ENCODE assay signal across 1 cellular context in genomic region chr20:44733341-44734069, GRCh38.
A peak's percentile ranks its signal among the peaks of the same experiment; 100 is the strongest.
TF ChIP-seq lines count a peak whose summit lies in the region.

No MANE protein-coding gene starts in this region.

TF ChIP-seq in HepG2, 621 proteins besides CTCF, POLR2A, EP300 and RAD21 (continued from another document and continues in another):
- TF ChIP-seq, protein P1, sequence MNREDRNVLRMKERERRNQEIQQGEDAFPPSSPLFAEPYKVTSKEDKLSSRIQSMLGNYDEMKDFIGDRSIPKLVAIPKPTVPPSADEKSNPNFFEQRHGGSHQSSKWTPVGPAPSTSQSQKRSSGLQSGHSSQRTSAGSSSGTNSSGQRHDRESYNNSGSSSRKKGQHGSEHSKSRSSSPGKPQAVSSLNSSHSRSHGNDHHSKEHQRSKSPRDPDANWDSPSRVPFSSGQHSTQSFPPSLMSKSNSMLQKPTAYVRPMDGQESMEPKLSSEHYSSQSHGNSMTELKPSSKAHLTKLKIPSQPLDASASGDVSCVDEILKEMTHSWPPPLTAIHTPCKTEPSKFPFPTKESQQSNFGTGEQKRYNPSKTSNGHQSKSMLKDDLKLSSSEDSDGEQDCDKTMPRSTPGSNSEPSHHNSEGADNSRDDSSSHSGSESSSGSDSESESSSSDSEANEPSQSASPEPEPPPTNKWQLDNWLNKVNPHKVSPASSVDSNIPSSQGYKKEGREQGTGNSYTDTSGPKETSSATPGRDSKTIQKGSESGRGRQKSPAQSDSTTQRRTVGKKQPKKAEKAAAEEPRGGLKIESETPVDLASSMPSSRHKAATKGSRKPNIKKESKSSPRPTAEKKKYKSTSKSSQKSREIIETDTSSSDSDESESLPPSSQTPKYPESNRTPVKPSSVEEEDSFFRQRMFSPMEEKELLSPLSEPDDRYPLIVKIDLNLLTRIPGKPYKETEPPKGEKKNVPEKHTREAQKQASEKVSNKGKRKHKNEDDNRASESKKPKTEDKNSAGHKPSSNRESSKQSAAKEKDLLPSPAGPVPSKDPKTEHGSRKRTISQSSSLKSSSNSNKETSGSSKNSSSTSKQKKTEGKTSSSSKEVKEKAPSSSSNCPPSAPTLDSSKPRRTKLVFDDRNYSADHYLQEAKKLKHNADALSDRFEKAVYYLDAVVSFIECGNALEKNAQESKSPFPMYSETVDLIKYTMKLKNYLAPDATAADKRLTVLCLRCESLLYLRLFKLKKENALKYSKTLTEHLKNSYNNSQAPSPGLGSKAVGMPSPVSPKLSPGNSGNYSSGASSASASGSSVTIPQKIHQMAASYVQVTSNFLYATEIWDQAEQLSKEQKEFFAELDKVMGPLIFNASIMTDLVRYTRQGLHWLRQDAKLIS (CRISPR knock-in tag; IDR thresholded peaks at IDR 0.05): no peak
- TF ChIP-seq RFX5 (IDR thresholded peaks at IDR 0.05; ENCODE audit: low read depth, low read length): no peak
- TF ChIP-seq ZNF3 (CRISPR knock-in tag; IDR thresholded peaks at IDR 0.05): no peak
- TF ChIP-seq GMEB2 (CRISPR knock-in tag; IDR thresholded peaks at IDR 0.05; ENCODE audit: low read depth): no peak
- TF ChIP-seq ZNF207 (IDR thresholded peaks at IDR 0.05; ENCODE audit: borderline replicate concordance): no peak
- no peak for TF ChIP-seq NFE2L1 (CRISPR knock-in tag; IDR thresholded peaks at IDR 0.05; ENCODE audit: borderline replicate concordance)
- TF ChIP-seq, protein P2, sequence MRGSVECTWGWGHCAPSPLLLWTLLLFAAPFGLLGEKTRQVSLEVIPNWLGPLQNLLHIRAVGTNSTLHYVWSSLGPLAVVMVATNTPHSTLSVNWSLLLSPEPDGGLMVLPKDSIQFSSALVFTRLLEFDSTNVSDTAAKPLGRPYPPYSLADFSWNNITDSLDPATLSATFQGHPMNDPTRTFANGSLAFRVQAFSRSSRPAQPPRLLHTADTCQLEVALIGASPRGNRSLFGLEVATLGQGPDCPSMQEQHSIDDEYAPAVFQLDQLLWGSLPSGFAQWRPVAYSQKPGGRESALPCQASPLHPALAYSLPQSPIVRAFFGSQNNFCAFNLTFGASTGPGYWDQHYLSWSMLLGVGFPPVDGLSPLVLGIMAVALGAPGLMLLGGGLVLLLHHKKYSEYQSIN (CRISPR knock-in tag; IDR thresholded peaks at IDR 0.05; ENCODE audit: borderline replicate concordance): no peak
- TF ChIP-seq ZNF556 (CRISPR knock-in tag; IDR thresholded peaks at IDR 0.05; ENCODE audit: borderline replicate concordance): no peak
- TF ChIP-seq ZNF709 (CRISPR knock-in tag; IDR thresholded peaks at IDR 0.05): 0 out of 2 replicates have a peak, but pooled peaks have one; percentile 27
- TF ChIP-seq, protein P3, sequence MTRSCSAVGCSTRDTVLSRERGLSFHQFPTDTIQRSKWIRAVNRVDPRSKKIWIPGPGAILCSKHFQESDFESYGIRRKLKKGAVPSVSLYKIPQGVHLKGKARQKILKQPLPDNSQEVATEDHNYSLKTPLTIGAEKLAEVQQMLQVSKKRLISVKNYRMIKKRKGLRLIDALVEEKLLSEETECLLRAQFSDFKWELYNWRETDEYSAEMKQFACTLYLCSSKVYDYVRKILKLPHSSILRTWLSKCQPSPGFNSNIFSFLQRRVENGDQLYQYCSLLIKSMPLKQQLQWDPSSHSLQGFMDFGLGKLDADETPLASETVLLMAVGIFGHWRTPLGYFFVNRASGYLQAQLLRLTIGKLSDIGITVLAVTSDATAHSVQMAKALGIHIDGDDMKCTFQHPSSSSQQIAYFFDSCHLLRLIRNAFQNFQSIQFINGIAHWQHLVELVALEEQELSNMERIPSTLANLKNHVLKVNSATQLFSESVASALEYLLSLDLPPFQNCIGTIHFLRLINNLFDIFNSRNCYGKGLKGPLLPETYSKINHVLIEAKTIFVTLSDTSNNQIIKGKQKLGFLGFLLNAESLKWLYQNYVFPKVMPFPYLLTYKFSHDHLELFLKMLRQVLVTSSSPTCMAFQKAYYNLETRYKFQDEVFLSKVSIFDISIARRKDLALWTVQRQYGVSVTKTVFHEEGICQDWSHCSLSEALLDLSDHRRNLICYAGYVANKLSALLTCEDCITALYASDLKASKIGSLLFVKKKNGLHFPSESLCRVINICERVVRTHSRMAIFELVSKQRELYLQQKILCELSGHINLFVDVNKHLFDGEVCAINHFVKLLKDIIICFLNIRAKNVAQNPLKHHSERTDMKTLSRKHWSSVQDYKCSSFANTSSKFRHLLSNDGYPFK (CRISPR knock-in tag; IDR thresholded peaks at IDR 0.05; ENCODE audit: borderline replicate concordance): peak; percentile 41; the same call in 1 of the 2 replicates
- TF ChIP-seq SOX6 (IDR thresholded peaks at IDR 0.05): no peak
- no peak for TF ChIP-seq SOX6 (CRISPR knock-in tag; IDR thresholded peaks at IDR 0.05)
- peak; percentile 47; the same call in 1 of the 2 replicates for TF ChIP-seq ZNF691 (CRISPR knock-in tag; IDR thresholded peaks at IDR 0.05; ENCODE audit: borderline replicate concordance, low read depth)
- no peak for TF ChIP-seq ATM (IDR thresholded peaks at IDR 0.05; ENCODE audit: borderline replicate concordance)
- TF ChIP-seq HOXA7 (CRISPR knock-in tag; IDR thresholded peaks at IDR 0.05): no peak
- no peak for TF ChIP-seq U2AF1 (optimal IDR thresholded peaks at IDR 0.05; ENCODE audit: low read depth, low read length)
- TF ChIP-seq, protein P4, sequence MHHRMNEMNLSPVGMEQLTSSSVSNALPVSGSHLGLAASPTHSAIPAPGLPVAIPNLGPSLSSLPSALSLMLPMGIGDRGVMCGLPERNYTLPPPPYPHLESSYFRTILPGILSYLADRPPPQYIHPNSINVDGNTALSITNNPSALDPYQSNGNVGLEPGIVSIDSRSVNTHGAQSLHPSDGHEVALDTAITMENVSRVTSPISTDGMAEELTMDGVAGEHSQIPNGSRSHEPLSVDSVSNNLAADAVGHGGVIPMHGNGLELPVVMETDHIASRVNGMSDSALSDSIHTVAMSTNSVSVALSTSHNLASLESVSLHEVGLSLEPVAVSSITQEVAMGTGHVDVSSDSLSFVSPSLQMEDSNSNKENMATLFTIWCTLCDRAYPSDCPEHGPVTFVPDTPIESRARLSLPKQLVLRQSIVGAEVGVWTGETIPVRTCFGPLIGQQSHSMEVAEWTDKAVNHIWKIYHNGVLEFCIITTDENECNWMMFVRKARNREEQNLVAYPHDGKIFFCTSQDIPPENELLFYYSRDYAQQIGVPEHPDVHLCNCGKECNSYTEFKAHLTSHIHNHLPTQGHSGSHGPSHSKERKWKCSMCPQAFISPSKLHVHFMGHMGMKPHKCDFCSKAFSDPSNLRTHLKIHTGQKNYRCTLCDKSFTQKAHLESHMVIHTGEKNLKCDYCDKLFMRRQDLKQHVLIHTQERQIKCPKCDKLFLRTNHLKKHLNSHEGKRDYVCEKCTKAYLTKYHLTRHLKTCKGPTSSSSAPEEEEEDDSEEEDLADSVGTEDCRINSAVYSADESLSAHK (CRISPR knock-in tag; IDR thresholded peaks at IDR 0.05; ENCODE audit: borderline replicate concordance): no peak
- no peak for TF ChIP-seq ZSCAN30 (CRISPR knock-in tag; IDR thresholded peaks at IDR 0.05)
- no peak for TF ChIP-seq GATAD1 (CRISPR knock-in tag; IDR thresholded peaks at IDR 0.05)
- TF ChIP-seq CCAR2 (optimal IDR thresholded peaks at IDR 0.05; ENCODE audit: low read depth, low read length): no peak
- TF ChIP-seq ERF (CRISPR knock-in tag; IDR thresholded peaks at IDR 0.05): 0 out of 2 replicates have a peak, but pooled peaks have one; percentile 35
- no peak for TF ChIP-seq EEA1 (CRISPR knock-in tag; IDR thresholded peaks at IDR 0.05; ENCODE audit: borderline replicate concordance)
- no peak for TF ChIP-seq PBX3 (CRISPR knock-in tag; IDR thresholded peaks at IDR 0.05; ENCODE audit: borderline replicate concordance)
- no peak for TF ChIP-seq SOX13 (IDR thresholded peaks at IDR 0.05)
- TF ChIP-seq SOX13 (CRISPR knock-in tag; conservative IDR thresholded peaks at IDR 0.05 in 1 of 2, IDR thresholded peaks at IDR 0.05 in 1 of 2): no peak
- TF ChIP-seq CREB1 (IDR thresholded peaks at IDR 0.05): no peak
- no peak for TF ChIP-seq CREB1 (CRISPR knock-in tag; IDR thresholded peaks at IDR 0.05)
- TF ChIP-seq DNMT1 (CRISPR knock-in tag; IDR thresholded peaks at IDR 0.05): no peak
- TF ChIP-seq ZC3H4 (CRISPR knock-in tag; IDR thresholded peaks at IDR 0.05; ENCODE audit: borderline replicate concordance): no peak
- TF ChIP-seq, protein P5, sequence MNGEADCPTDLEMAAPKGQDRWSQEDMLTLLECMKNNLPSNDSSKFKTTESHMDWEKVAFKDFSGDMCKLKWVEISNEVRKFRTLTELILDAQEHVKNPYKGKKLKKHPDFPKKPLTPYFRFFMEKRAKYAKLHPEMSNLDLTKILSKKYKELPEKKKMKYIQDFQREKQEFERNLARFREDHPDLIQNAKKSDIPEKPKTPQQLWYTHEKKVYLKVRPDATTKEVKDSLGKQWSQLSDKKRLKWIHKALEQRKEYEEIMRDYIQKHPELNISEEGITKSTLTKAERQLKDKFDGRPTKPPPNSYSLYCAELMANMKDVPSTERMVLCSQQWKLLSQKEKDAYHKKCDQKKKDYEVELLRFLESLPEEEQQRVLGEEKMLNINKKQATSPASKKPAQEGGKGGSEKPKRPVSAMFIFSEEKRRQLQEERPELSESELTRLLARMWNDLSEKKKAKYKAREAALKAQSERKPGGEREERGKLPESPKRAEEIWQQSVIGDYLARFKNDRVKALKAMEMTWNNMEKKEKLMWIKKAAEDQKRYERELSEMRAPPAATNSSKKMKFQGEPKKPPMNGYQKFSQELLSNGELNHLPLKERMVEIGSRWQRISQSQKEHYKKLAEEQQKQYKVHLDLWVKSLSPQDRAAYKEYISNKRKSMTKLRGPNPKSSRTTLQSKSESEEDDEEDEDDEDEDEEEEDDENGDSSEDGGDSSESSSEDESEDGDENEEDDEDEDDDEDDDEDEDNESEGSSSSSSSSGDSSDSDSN (CRISPR knock-in tag; IDR thresholded peaks at IDR 0.05): no peak
- TF ChIP-seq CENPBD1 (CRISPR knock-in tag; IDR thresholded peaks at IDR 0.05; ENCODE audit: borderline replicate concordance, low read depth): no peak
- TF ChIP-seq BCL6 (CRISPR knock-in tag; IDR thresholded peaks at IDR 0.05): no peak; the same call in 1 of the 2 replicates
- no peak for TF ChIP-seq ZNF354B (CRISPR knock-in tag; IDR thresholded peaks at IDR 0.05)
- 0 out of 2 replicates have a peak, but pooled peaks have one; percentile 30 for TF ChIP-seq HBP1 (CRISPR knock-in tag; IDR thresholded peaks at IDR 0.05; ENCODE audit: low read depth)
- no peak for TF ChIP-seq ZNF382 (CRISPR knock-in tag; IDR thresholded peaks at IDR 0.05; ENCODE audit: borderline replicate concordance)
- 0 out of 2 replicates have a peak, but pooled peaks have one; percentile 19 for TF ChIP-seq SAP130 (CRISPR knock-in tag; IDR thresholded peaks at IDR 0.05; ENCODE audit: low read depth)
- TF ChIP-seq DBP (CRISPR knock-in tag; IDR thresholded peaks at IDR 0.05; ENCODE audit: not compliant biosample characterization): no peak
- peak; percentile 71; the same call in 1 of the 2 replicates for TF ChIP-seq KDM3A (CRISPR knock-in tag; IDR thresholded peaks at IDR 0.05; ENCODE audit: low read depth)
- no peak for TF ChIP-seq PCBP2 (optimal IDR thresholded peaks at IDR 0.05; ENCODE audit: low read depth, low read length, poor library complexity, severe bottlenecking)
- no peak for TF ChIP-seq SYNCRIP (IDR thresholded peaks at IDR 0.05; ENCODE audit: insufficient read depth, low read depth, low read length)
- no peak for TF ChIP-seq ZNF790 (CRISPR knock-in tag; IDR thresholded peaks at IDR 0.05; ENCODE audit: borderline replicate concordance)
